15 cellular contexts compared by ENCODE assay signal in genomic region chr10:113895018-113895417, GRCh38. TPM values are rescaled to one million over a fixed set of nuclear protein-coding genes. Genes with fewer than 3 reads are reported as not detected.
DNase-seq lines count a peak whose midpoint lies in the region; ATAC-seq and TF ChIP-seq lines count a peak whose summit lies in the region.
"Had no signal": no experiment of that assay in that cellular context is flagged by ENCODE, and none has a peak within 500 bp of the region (broad histone marks: within the 10 kb centered on the region; RNA-seq: fewer than 3 reads in every experiment).

No MANE protein-coding gene starts in this region.

- no peaks in the 10 kb centered on the region for H3K9me3 ChIP-seq in SK-N-SH

- no peak overlapping the region for H3K9ac ChIP-seq in SK-N-SH

- H3K79me2 ChIP-seq in SK-N-SH (ENCODE audit: insufficient read depth) = no peaks in the 10 kb centered on the region; the same call in 1 of the 2 replicates

- peaks cover 3% of the 10 kb centered on the region for H3F3A ChIP-seq in SK-N-SH (replicated peaks; ENCODE audit: insufficient read depth)

- DNase-seq in GM03348 (ENCODE audit: low spot score) (peak; percentile 45), SK-N-SH (no peak), fibroblast of gingiva (ENCODE audit: low read depth) (peak; percentile 57), renal cortical epithelial cell (ENCODE audit: low read depth) (peak; percentile 93), immature natural killer cell (no peak)
- no peak for DNase-seq in activated CD4-positive, alpha-beta T cell treated with anti-CD3 and anti-CD28 coated beads for 4 hours
- DNase-seq in stimulated activated naive CD8-positive, alpha-beta T cell treated with anti-CD3 and anti-CD28 coated beads, Interleukin-15, Interleukin-2, amounts not matched to agents 100 U/mL and 50 U/mL, for 24 hours = no peak
- DNase-seq: activated CD4-positive, alpha-beta memory T cell treated with anti-CD3 and anti-CD28 coated beads, Interleukin-2, amount 10 ng/mL, durations not matched to agents 7 days and 5 days; kidney; NCI-H1092 treated with DMSO at 0.1 percent for 48 hours; posterior cingulate gyrus had no signal

- H3K27ac Mint-ChIP-seq in stimulated activated memory B cell treated with anti-CD40 and anti-IgM and Interleukin-4, amounts not matched to agents 10 μg/mL and 1 μg/mL and 100 μg/mL, for 72 hours = no peak overlapping the region
- H3K27ac Mint-ChIP-seq in immature natural killer cell = peak overlapping the region in 1 of 6 donors; percentile 4
- H3K27ac Mint-ChIP-seq: activated CD4-positive, alpha-beta memory T cell treated with anti-CD3 and anti-CD28 coated beads, Interleukin-2, amount 10 ng/mL, durations not matched to agents 7 days and 5 days; activated T-helper 17 cell treated with anti-CD3 and anti-CD28 coated beads, Interleukin-2, amount 50 U/mL, for 72 hours; CD14-positive monocyte had no signal

- H3K9me2 ChIP-seq in SK-N-SH = no peaks in the 10 kb centered on the region

- POLR2A ChIA-PET in SK-N-SH (lab: Yijun Ruan, JAX) = no interaction called here

- H3K4me1 Mint-ChIP-seq in stimulated activated memory B cell treated with anti-CD40 and anti-IgM and Interleukin-4, amounts not matched to agents 10 μg/mL and 1 μg/mL and 100 μg/mL, for 72 hours = peaks cover 7% of the 10 kb centered on the region
- no peaks in the 10 kb centered on the region for H3K4me1 Mint-ChIP-seq in immature natural killer cell
- H3K4me1 Mint-ChIP-seq: activated CD4-positive, alpha-beta memory T cell treated with anti-CD3 and anti-CD28 coated beads, Interleukin-2, amount 10 ng/mL, durations not matched to agents 7 days and 5 days had no signal

- no peak overlapping the region for H3K4me3 Mint-ChIP-seq in stimulated activated memory B cell treated with anti-CD40 and anti-IgM and Interleukin-4, amounts not matched to agents 10 μg/mL and 1 μg/mL and 100 μg/mL, for 72 hours
- no peak overlapping the region for H3K4me3 Mint-ChIP-seq in immature natural killer cell
- H3K4me3 Mint-ChIP-seq: activated CD4-positive, alpha-beta memory T cell treated with anti-CD3 and anti-CD28 coated beads, Interleukin-2, amount 10 ng/mL, durations not matched to agents 7 days and 5 days; activated T-helper 17 cell treated with anti-CD3 and anti-CD28 coated beads, Interleukin-2, amount 50 U/mL, for 72 hours; CD14-positive monocyte had no signal

- no peaks in the 10 kb centered on the region for H4K20me1 ChIP-seq in SK-N-SH (ENCODE audit: insufficient read depth)

- H3K27me3 Mint-ChIP-seq in stimulated activated memory B cell treated with anti-CD40 and anti-IgM and Interleukin-4, amounts not matched to agents 10 μg/mL and 1 μg/mL and 100 μg/mL, for 72 hours = no peaks in the 10 kb centered on the region
- H3K27me3 Mint-ChIP-seq in immature natural killer cell (ENCODE audit: low read depth in 3 of 3) = peaks cover 0 to 1% (median 0%) of the 10 kb centered on the region in 3 donors
- H3K27me3 Mint-ChIP-seq: activated CD4-positive, alpha-beta memory T cell treated with anti-CD3 and anti-CD28 coated beads, Interleukin-2, amount 10 ng/mL, durations not matched to agents 7 days and 5 days; activated T-helper 17 cell treated with anti-CD3 and anti-CD28 coated beads, Interleukin-2, amount 50 U/mL, for 72 hours had no signal

- TF ChIP-seq CTCF in SK-N-SH (IDR thresholded peaks at IDR 0.05) = no peak

- H3K4me2 ChIP-seq in SK-N-SH = peak overlapping the region; percentile 24; the same call in 1 of the 2 replicates

- H3K27ac ChIP-seq in SK-N-SH (ENCODE audit: low read depth in 2 of 2, low read length in 1 of 2) = peak overlapping the region in 1 of 2 experiments; percentile 15; a peak in 2 of 4 replicates

- peaks cover 49% of the 10 kb centered on the region for H3K36me3 Mint-ChIP-seq in stimulated activated memory B cell treated with anti-CD40 and anti-IgM and Interleukin-4, amounts not matched to agents 10 μg/mL and 1 μg/mL and 100 μg/mL, for 72 hours
- H3K36me3 Mint-ChIP-seq in immature natural killer cell = peaks cover 13 to 25% (median 23%) of the 10 kb centered on the region in 3 donors

- peaks cover 3% of the 10 kb centered on the region for H3K9me3 Mint-ChIP-seq in stimulated activated memory B cell treated with anti-CD40 and anti-IgM and Interleukin-4, amounts not matched to agents 10 μg/mL and 1 μg/mL and 100 μg/mL, for 72 hours
- no peaks in the 10 kb centered on the region for H3K9me3 Mint-ChIP-seq in immature natural killer cell
- H3K9me3 Mint-ChIP-seq: activated CD4-positive, alpha-beta memory T cell treated with anti-CD3 and anti-CD28 coated beads, Interleukin-2, amount 10 ng/mL, durations not matched to agents 7 days and 5 days; activated T-helper 17 cell treated with anti-CD3 and anti-CD28 coated beads, Interleukin-2, amount 50 U/mL, for 72 hours had no signal

- no peak for ATAC-seq in stimulated activated memory B cell treated with anti-CD40 and anti-IgM and Interleukin-4, amounts not matched to agents 10 μg/mL and 1 μg/mL and 100 μg/mL, for 72 hours
- no peak for ATAC-seq in stimulated activated naive CD8-positive, alpha-beta T cell treated with anti-CD3 and anti-CD28 coated beads, Interleukin-15, Interleukin-2, amounts not matched to agents 100 U/mL and 50 U/mL, for 24 hours
- ATAC-seq: activated T-helper 17 cell treated with anti-CD3 and anti-CD28 coated beads, Interleukin-2, amount 50 U/mL, for 72 hours; HepG2 had no signal

- TF ChIP-seq RAD21 in SK-N-SH (IDR thresholded peaks at IDR 0.05; ENCODE audit: low read length) = no peak

- H3K4me3 ChIP-seq in SK-N-SH (ENCODE audit: low read depth in 2 of 2, low read length in 1 of 2) = no peak overlapping the region

- H2AFZ ChIP-seq in SK-N-SH (ENCODE audit: low read depth) = no peak overlapping the region

- H3K36me3 ChIP-seq in SK-N-SH (replicated peaks in 1 of 2; ENCODE audit: control insufficient read depth in 1 of 2, insufficient read depth in 2 of 2, low read length in 1 of 2) = peaks cover 10 to 11% of the 10 kb centered on the region in 2 experiments

- H3K27me3 ChIP-seq in SK-N-SH (ENCODE audit: insufficient read depth) = no peaks in the 10 kb centered on the region

- peaks cover 5 to 15% of the 10 kb centered on the region in 2 experiments; a peak in 3 of 4 replicates for H3K4me1 ChIP-seq in SK-N-SH (ENCODE audit: control insufficient read depth in 1 of 2, insufficient read depth in 2 of 2, low read depth in 1 of 2, low read length in 1 of 2)

- CTCF ChIA-PET in SK-N-SH (lab: Yijun Ruan, JAX) = no interaction called here

- TF ChIP-seq EP300 in SK-N-SH (IDR thresholded peaks at IDR 0.05; ENCODE audit: borderline replicate concordance in 1 of 2, low read depth in 1 of 2, low read length in 1 of 2) = peak in 1 of 2 experiments; percentile 21; a peak in 2 of 4 replicates

TF ChIP-seq in SK-N-SH, 30 proteins besides CTCF, POLR2A, EP300 and RAD21 (continues in another document):
- no peak for TF ChIP-seq SIN3A (IDR thresholded peaks at IDR 0.05; ENCODE audit: borderline replicate concordance, low read depth, low read length)
- TF ChIP-seq GABPA (IDR thresholded peaks at IDR 0.05; ENCODE audit: low read depth) = no peak
- peak; percentile 70; the same call in 1 of the 2 replicates for TF ChIP-seq FOSL2 (IDR thresholded peaks at IDR 0.05; ENCODE audit: borderline replicate concordance, low read depth)
- no peak for TF ChIP-seq FOXJ3 (CRISPR knock-in tag; IDR thresholded peaks at IDR 0.05)
- TF ChIP-seq TAF1 (IDR thresholded peaks at IDR 0.05; ENCODE audit: borderline replicate concordance, low read depth, low read length) = no peak
- TF ChIP-seq FOXM1 (IDR thresholded peaks at IDR 0.05; ENCODE audit: low read depth) = no peak
- no peak for TF ChIP-seq ELF1 (IDR thresholded peaks at IDR 0.05)
- no peak for TF ChIP-seq CHD2 (IDR thresholded peaks at IDR 0.05; ENCODE audit: low read length, partially characterized antibody)
- no peak for TF ChIP-seq USF1 (IDR thresholded peaks at IDR 0.05; ENCODE audit: borderline replicate concordance, low read depth)

RNA-seq across cellular contexts. Expression of gene NHLRC2, which starts 40.6 kb away (rescaled TPM):
- polyA plus RNA-seq in SK-N-SH (2012; rRNA removed) (2.8 and 3.4 TPM in 2 replicates), immature natural killer cell (10 to 100 TPM in 2 of 3 donors, 1 to 10 TPM in 1; 8.9 to 11.3 (median 10.2) TPM)
- 4.0 TPM in 2 replicates for polyA plus RNA-seq in SK-N-SH (2012; cell fraction: cytosol; rRNA removed)
- polyA plus RNA-seq in SK-N-SH (2012; cell fraction: nucleus; rRNA removed) = 4.7 and 6.9 TPM in 2 replicates
- 13.2 and 17.9 TPM in 2 replicates for total RNA-seq in renal cortical epithelial cell

RNA-seq across cellular contexts. Expression of gene DCLRE1A, which starts 41.1 kb away (rescaled TPM):
- polyA plus RNA-seq in SK-N-SH (2012; rRNA removed) = 2.6 and 4.0 TPM in 2 replicates
- polyA plus RNA-seq in SK-N-SH (2012; cell fraction: cytosol; rRNA removed) = 4.5 and 4.9 TPM in 2 replicates
- polyA plus RNA-seq in SK-N-SH (2012; cell fraction: nucleus; rRNA removed) = 1.5 and 3.1 TPM in 2 replicates
- 9.2 and 10.2 TPM in 2 replicates for total RNA-seq in renal cortical epithelial cell
- polyA plus RNA-seq in immature natural killer cell = 1 to 10 TPM; 4.3 to 7.1 (median 4.4) TPM

Comparison
In these comparisons a context has a peak if more than half of its experiments do, and no peak if none do; other contexts are left out.
1. DNase-seq: peak in GM03348 (single experiment), fibroblast of gingiva (single experiment) and renal cortical epithelial cell (single experiment); none in SK-N-SH (single experiment), activated CD4-positive, alpha-beta T cell treated with anti-CD3 and anti-CD28 coated beads for 4 hours (0 of 2), stimulated activated naive CD8-positive, alpha-beta T cell treated with anti-CD3 and anti-CD28 coated beads, Interleukin-15, Interleukin-2, amounts not matched to agents 100 U/mL and 50 U/mL, for 24 hours (single experiment) and immature natural killer cell (0 of 3).